ENCODE assay signal across 1 cellular context in the genomic region with DNA sequence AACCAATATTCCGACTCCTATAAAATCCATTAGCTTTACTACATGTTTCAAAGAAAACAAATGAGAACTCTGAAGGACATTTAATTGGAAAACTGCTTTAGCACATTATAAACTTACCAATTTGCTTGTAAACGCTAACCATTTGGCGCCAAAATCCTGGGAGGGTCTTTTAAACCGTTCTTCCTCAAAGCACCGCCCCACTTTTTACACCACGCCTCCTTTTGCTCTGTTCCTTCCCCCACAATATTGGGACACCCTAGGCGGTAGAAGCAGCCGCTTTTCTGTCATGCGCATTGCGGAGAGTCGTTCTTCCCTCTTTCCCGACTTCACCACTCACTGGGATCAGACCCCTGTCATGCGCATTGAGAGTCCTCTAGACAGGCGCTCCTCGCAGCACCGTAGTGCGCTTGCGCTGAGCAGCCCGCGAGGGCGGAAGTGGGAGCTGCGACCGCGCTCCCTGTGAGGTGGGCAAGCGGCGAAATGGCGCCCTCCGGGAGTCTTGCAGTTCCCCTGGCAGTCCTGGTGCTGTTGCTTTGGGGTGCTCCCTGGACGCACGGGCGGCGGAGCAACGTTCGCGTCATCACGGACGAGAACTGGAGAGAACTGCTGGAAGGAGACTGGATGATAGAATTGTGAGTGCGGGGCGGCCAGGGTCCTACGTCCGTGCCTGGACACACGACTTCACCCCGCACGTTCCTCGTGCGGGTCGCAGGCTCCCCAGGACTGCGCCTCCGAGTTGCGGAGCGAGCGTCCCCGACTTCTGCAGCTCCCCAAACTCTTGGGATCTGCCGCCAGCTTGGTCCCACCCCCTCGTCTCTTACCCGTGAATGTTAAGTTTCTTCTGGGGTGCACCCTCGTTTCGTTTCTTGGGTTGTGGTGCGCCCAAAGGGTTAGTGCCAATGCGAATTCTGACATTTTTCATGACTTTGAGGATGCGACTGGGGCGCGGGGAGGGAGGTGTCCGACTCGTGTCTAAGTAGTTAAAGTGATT.
A peak's percentile ranks its signal among the peaks of the same experiment; 100 is the strongest.
TF ChIP-seq lines count a peak whose summit lies in the region.

A gene with protein sequence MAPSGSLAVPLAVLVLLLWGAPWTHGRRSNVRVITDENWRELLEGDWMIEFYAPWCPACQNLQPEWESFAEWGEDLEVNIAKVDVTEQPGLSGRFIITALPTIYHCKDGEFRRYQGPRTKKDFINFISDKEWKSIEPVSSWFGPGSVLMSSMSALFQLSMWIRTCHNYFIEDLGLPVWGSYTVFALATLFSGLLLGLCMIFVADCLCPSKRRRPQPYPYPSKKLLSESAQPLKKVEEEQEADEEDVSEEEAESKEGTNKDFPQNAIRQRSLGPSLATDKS (plus strand): TSS at position 435 of the 991 bp plus-strand sequence. CDS start 46 bp downstream, at position 481.

TF ChIP-seq in HepG2, 621 proteins besides CTCF, POLR2A, EP300 and RAD21 (continued from another document and continues in another):
- TF ChIP-seq, protein P1, sequence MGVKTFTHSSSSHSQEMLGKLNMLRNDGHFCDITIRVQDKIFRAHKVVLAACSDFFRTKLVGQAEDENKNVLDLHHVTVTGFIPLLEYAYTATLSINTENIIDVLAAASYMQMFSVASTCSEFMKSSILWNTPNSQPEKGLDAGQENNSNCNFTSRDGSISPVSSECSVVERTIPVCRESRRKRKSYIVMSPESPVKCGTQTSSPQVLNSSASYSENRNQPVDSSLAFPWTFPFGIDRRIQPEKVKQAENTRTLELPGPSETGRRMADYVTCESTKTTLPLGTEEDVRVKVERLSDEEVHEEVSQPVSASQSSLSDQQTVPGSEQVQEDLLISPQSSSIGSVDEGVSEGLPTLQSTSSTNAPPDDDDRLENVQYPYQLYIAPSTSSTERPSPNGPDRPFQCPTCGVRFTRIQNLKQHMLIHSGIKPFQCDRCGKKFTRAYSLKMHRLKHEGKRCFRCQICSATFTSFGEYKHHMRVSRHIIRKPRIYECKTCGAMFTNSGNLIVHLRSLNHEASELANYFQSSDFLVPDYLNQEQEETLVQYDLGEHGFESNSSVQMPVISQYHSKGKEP (CRISPR knock-in tag; IDR thresholded peaks at IDR 0.05) = 0 out of 2 replicates have a peak, but pooled peaks have one; percentile 34
- TF ChIP-seq ZNF546 (CRISPR knock-in tag; conservative IDR thresholded peaks at IDR 0.05) (0 out of 2 replicates have a peak, but pooled peaks have one; percentile 52), ZBTB3 (CRISPR knock-in tag; IDR thresholded peaks at IDR 0.05; ENCODE audit: borderline replicate concordance, low read depth) (no peak), ZNF724P (CRISPR knock-in tag; IDR thresholded peaks at IDR 0.05; ENCODE audit: borderline replicate concordance) (peak; percentile 91; the same call in 1 of the 2 replicates), ISX (CRISPR knock-in tag; conservative IDR thresholded peaks at IDR 0.05) (no peak), ZNF10 (CRISPR knock-in tag; IDR thresholded peaks at IDR 0.05; ENCODE audit: borderline replicate concordance, low read depth) (no peak), HDAC1 (CRISPR knock-in tag; IDR thresholded peaks at IDR 0.05) (peak; percentile 79), POLR2AphosphoS2 (IDR thresholded peaks at IDR 0.05; ENCODE audit: low read depth, low read length) (0 out of 2 replicates have a peak, but pooled peaks have one; percentile 51), ELF3 (CRISPR knock-in tag; IDR thresholded peaks at IDR 0.05) (peak; percentile 78), RCOR2 (CRISPR knock-in tag; IDR thresholded peaks at IDR 0.05) (no peak), KMT2A (CRISPR knock-in tag; IDR thresholded peaks at IDR 0.05) (peak; percentile 98), ZNF772 (CRISPR knock-in tag; IDR thresholded peaks at IDR 0.05) (peak; percentile 53; the same call in 1 of the 2 replicates), KLF16 (CRISPR knock-in tag; IDR thresholded peaks at IDR 0.05) (peak; percentile 39 to 51; a peak in 1 of 4 replicates), ZNF879 (CRISPR knock-in tag; IDR thresholded peaks at IDR 0.05) (no peak), CBFB (CRISPR knock-in tag; IDR thresholded peaks at IDR 0.05) (no peak; the same call in 1 of the 2 replicates), TAF1 (CRISPR knock-in tag; IDR thresholded peaks at IDR 0.05) (peak; percentile 96), SOX6 (IDR thresholded peaks at IDR 0.05) (no peak), SOX6 (CRISPR knock-in tag; IDR thresholded peaks at IDR 0.05) (peak; percentile 68), BORCS8-MEF2B (CRISPR knock-in tag; IDR thresholded peaks at IDR 0.05) (peak; percentile 70; the same call in 1 of the 2 replicates), WIZ (CRISPR knock-in tag; IDR thresholded peaks at IDR 0.05) (peak; percentile 77; the same call in 1 of the 2 replicates), ZNF562 (CRISPR knock-in tag; IDR thresholded peaks at IDR 0.05; ENCODE audit: borderline replicate concordance) (no peak), THAP11 (CRISPR knock-in tag; IDR thresholded peaks at IDR 0.05) (peak; percentile 71), ARID2 (CRISPR knock-in tag; IDR thresholded peaks at IDR 0.05; ENCODE audit: borderline replicate concordance) (0 out of 2 replicates have a peak, but pooled peaks have one; percentile 32), ZFP90 (CRISPR knock-in tag; IDR thresholded peaks at IDR 0.05; ENCODE audit: borderline replicate concordance) (peak; percentile 63; the same call in 1 of the 2 replicates), SRSF4 (IDR thresholded peaks at IDR 0.05; ENCODE audit: low read depth, low read length, poor library complexity, severe bottlenecking) (no peak), HHEX (CRISPR knock-in tag; IDR thresholded peaks at IDR 0.05) (no peak), ZNF510 (CRISPR knock-in tag; IDR thresholded peaks at IDR 0.05; ENCODE audit: low read depth) (no peak), SPEN (CRISPR knock-in tag; IDR thresholded peaks at IDR 0.05; ENCODE audit: low read depth) (peak; percentile 41; the same call in 1 of the 2 replicates), REXO4 (CRISPR knock-in tag; IDR thresholded peaks at IDR 0.05; ENCODE audit: borderline replicate concordance) (no peak)
- TF ChIP-seq, protein P2, sequence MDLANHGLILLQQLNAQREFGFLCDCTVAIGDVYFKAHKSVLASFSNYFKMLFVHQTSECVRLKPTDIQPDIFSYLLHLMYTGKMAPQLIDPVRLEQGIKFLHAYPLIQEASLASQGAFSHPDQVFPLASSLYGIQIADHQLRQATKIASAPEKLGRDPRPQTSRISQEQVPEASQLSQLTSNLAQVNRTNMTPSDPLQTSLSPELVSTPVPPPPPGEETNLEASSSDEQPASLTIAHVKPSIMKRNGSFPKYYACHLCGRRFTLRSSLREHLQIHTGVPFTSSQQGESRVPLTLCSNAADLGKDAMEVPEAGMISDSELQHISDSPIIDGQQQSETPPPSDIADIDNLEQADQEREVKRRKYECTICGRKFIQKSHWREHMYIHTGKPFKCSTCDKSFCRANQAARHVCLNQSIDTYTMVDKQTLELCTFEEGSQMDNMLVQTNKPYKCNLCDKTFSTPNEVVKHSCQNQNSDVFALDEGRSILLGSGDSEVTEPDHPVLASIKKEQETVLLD (CRISPR knock-in tag; IDR thresholded peaks at IDR 0.05; ENCODE audit: low read depth) = no peak
- TF ChIP-seq, protein P3, sequence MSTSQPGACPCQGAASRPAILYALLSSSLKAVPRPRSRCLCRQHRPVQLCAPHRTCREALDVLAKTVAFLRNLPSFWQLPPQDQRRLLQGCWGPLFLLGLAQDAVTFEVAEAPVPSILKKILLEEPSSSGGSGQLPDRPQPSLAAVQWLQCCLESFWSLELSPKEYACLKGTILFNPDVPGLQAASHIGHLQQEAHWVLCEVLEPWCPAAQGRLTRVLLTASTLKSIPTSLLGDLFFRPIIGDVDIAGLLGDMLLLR (CRISPR knock-in tag; IDR thresholded peaks at IDR 0.05) = peak; percentile 89
- TF ChIP-seq, protein P4, sequence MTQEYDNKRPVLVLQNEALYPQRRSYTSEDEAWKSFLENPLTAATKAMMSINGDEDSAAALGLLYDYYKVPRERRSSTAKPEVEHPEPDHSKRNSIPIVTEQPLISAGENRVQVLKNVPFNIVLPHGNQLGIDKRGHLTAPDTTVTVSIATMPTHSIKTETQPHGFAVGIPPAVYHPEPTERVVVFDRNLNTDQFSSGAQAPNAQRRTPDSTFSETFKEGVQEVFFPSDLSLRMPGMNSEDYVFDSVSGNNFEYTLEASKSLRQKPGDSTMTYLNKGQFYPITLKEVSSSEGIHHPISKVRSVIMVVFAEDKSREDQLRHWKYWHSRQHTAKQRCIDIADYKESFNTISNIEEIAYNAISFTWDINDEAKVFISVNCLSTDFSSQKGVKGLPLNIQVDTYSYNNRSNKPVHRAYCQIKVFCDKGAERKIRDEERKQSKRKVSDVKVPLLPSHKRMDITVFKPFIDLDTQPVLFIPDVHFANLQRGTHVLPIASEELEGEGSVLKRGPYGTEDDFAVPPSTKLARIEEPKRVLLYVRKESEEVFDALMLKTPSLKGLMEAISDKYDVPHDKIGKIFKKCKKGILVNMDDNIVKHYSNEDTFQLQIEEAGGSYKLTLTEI (CRISPR knock-in tag; conservative IDR thresholded peaks at IDR 0.05) = no peak
- TF ChIP-seq, protein P5, sequence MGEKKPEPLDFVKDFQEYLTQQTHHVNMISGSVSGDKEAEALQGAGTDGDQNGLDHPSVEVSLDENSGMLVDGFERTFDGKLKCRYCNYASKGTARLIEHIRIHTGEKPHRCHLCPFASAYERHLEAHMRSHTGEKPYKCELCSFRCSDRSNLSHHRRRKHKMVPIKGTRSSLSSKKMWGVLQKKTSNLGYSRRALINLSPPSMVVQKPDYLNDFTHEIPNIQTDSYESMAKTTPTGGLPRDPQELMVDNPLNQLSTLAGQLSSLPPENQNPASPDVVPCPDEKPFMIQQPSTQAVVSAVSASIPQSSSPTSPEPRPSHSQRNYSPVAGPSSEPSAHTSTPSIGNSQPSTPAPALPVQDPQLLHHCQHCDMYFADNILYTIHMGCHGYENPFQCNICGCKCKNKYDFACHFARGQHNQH (CRISPR knock-in tag; IDR thresholded peaks at IDR 0.05) = peak; percentile 71; the same call in 1 of the 2 replicates
- TF ChIP-seq, protein P6, sequence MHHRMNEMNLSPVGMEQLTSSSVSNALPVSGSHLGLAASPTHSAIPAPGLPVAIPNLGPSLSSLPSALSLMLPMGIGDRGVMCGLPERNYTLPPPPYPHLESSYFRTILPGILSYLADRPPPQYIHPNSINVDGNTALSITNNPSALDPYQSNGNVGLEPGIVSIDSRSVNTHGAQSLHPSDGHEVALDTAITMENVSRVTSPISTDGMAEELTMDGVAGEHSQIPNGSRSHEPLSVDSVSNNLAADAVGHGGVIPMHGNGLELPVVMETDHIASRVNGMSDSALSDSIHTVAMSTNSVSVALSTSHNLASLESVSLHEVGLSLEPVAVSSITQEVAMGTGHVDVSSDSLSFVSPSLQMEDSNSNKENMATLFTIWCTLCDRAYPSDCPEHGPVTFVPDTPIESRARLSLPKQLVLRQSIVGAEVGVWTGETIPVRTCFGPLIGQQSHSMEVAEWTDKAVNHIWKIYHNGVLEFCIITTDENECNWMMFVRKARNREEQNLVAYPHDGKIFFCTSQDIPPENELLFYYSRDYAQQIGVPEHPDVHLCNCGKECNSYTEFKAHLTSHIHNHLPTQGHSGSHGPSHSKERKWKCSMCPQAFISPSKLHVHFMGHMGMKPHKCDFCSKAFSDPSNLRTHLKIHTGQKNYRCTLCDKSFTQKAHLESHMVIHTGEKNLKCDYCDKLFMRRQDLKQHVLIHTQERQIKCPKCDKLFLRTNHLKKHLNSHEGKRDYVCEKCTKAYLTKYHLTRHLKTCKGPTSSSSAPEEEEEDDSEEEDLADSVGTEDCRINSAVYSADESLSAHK (CRISPR knock-in tag; IDR thresholded peaks at IDR 0.05; ENCODE audit: borderline replicate concordance) = no peak
- TF ChIP-seq, protein P7, sequence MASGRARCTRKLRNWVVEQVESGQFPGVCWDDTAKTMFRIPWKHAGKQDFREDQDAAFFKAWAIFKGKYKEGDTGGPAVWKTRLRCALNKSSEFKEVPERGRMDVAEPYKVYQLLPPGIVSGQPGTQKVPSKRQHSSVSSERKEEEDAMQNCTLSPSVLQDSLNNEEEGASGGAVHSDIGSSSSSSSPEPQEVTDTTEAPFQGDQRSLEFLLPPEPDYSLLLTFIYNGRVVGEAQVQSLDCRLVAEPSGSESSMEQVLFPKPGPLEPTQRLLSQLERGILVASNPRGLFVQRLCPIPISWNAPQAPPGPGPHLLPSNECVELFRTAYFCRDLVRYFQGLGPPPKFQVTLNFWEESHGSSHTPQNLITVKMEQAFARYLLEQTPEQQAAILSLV (CRISPR knock-in tag; IDR thresholded peaks at IDR 0.05; ENCODE audit: borderline replicate concordance) = peak; percentile 95; the same call in 1 of the 2 replicates
- TF ChIP-seq, protein P8, sequence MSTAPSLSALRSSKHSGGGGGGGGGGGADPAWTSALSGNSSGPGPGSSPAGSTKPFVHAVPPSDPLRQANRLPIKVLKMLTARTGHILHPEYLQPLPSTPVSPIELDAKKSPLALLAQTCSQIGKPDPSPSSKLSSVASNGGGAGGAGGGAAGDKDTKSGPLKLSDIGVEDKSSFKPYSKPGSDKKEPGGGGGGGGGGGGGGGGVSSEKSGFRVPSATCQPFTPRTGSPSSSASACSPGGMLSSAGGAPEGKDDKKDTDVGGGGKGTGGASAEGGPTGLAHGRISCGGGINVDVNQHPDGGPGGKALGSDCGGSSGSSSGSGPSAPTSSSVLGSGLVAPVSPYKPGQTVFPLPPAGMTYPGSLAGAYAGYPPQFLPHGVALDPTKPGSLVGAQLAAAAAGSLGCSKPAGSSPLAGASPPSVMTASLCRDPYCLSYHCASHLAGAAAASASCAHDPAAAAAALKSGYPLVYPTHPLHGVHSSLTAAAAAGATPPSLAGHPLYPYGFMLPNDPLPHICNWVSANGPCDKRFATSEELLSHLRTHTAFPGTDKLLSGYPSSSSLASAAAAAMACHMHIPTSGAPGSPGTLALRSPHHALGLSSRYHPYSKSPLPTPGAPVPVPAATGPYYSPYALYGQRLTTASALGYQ (CRISPR knock-in tag; IDR thresholded peaks at IDR 0.05) = no peak
- TF ChIP-seq, protein P9, sequence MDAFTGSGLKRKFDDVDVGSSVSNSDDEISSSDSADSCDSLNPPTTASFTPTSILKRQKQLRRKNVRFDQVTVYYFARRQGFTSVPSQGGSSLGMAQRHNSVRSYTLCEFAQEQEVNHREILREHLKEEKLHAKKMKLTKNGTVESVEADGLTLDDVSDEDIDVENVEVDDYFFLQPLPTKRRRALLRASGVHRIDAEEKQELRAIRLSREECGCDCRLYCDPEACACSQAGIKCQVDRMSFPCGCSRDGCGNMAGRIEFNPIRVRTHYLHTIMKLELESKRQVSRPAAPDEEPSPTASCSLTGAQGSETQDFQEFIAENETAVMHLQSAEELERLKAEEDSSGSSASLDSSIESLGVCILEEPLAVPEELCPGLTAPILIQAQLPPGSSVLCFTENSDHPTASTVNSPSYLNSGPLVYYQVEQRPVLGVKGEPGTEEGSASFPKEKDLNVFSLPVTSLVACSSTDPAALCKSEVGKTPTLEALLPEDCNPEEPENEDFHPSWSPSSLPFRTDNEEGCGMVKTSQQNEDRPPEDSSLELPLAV (CRISPR knock-in tag; conservative IDR thresholded peaks at IDR 0.05; ENCODE audit: low read depth) = no peak
